6 cellular contexts compared by ENCODE assay signal in genomic region chr19:52896431-52897148, GRCh38. TPM values are rescaled to one million over a fixed set of nuclear protein-coding genes. Genes with fewer than 3 reads are reported as not detected.
DNase-seq lines count a peak whose midpoint lies in the region; TF ChIP-seq lines count a peak whose summit lies in the region.

No MANE protein-coding gene starts in this region.

- in situ Hi-C loops in GM23248 (cut with MboI): no loop called here
- in situ Hi-C loops in KBM-7 (cut with MboI; ENCODE audit: low pct_unique_long_range_greater_than_20kb, low sequenced_read_pairs): no loop called here

- peak overlapping the region; percentile 86 for H3K27ac ChIP-seq in GM23248
- peak overlapping the region; percentile 86 for H3K27ac ChIP-seq in PC-9

- H3K36me3 ChIP-seq in GM23248 (ENCODE audit: low read depth) (no peaks in the 10 kb centered on the region; the same call in 1 of the 2 replicates), PC-9 (ENCODE audit: low read depth) (peaks cover 21% of the 10 kb centered on the region)

- WGBS in GM23248 (ENCODE audit: low coverage in 1 of 2, low lambda C conversion rate in 2 of 2, missing lambda C conversion rate in 2 of 2), 2 experiments: 37 to 40% methylated on average over 24 of the region's 24 CpGs

- H3K9me2 ChIP-seq in GM23248 (ENCODE audit: insufficient read depth): no peaks in the 10 kb centered on the region
- H3K9me2 ChIP-seq in PC-9 (ENCODE audit: insufficient read depth): no peaks in the 10 kb centered on the region

- peak overlapping the region; percentile 87 for H3K27ac Mint-ChIP-seq in stimulated activated naive CD8-positive, alpha-beta T cell treated with anti-CD3 and anti-CD28 coated beads, Interleukin-15, Interleukin-2, amounts not matched to agents 100 ng/mL and 50 ng/mL, for 24 hours

- DNase-seq in GM23248: peak; percentile 65
- peak; percentile 51 to 55 for DNase-seq in PC-9
- DNase-seq in germinal center (ENCODE audit: low spot score): peak; percentile 8
- DNase-seq in activated effector memory CD4-positive, alpha-beta T cell treated with anti-CD3 and anti-CD28 coated beads, Interleukin-2, amount 50 U/mL, for 16 hours: no peak
- DNase-seq in KBM-7: no peak

- H3F3A ChIP-seq in GM23248 (ENCODE audit: insufficient read depth): no peaks in the 10 kb centered on the region
- peaks cover 16% of the 10 kb centered on the region; the same call in 1 of the 2 replicates for H3F3A ChIP-seq in PC-9 (ENCODE audit: insufficient read depth, low read depth)

- H3K4me3 Mint-ChIP-seq in stimulated activated naive CD8-positive, alpha-beta T cell treated with anti-CD3 and anti-CD28 coated beads, Interleukin-15, Interleukin-2, amounts not matched to agents 100 ng/mL and 50 ng/mL, for 24 hours: peak overlapping the region; percentile 85

- H3K79me2 ChIP-seq in GM23248 (ENCODE audit: insufficient read depth) (peaks cover 38% of the 10 kb centered on the region), PC-9 (ENCODE audit: low read depth) (peaks cover 25% of the 10 kb centered on the region)

- H3K9ac ChIP-seq in GM23248: peak overlapping the region; percentile 90

- H3K27me3 ChIP-seq in GM23248 (replicated peaks; ENCODE audit: insufficient read depth) (no peaks in the 10 kb centered on the region), PC-9 (ENCODE audit: insufficient read depth, low read depth) (no peaks in the 10 kb centered on the region)

- peaks cover 4% of the 10 kb centered on the region; the same call in 1 of the 2 replicates for H3K4me1 ChIP-seq in GM23248 (ENCODE audit: insufficient read depth)
- peaks cover 9% of the 10 kb centered on the region; the same call in 1 of the 2 replicates for H3K4me1 ChIP-seq in PC-9 (replicated peaks; ENCODE audit: insufficient read depth)

- intact Hi-C loops in PC-9 (cut with micrococcal nuclease; ENCODE audit: unreplicated experiment): loop anchor here (1.0 to 5.0 kb wide), 5 partner anchors 26 to 96 kb away; partner anchors contain the start of genes ZNF468 and ZNF888

- peak overlapping the region; percentile 82 for H3K4me3 ChIP-seq in GM23248
- H3K4me3 ChIP-seq in PC-9: peak overlapping the region; percentile 84

- no TSS peak for BruUV-seq in PC-9 (replicated peaks; lab: Mats Ljungman, UMichigan)

- TF ChIP-seq CTCF in PC-9 (conservative IDR thresholded peaks at IDR 0.05): no peak

- H3K4me2 ChIP-seq in GM23248 (ENCODE audit: unreplicated experiment): peak overlapping the region; percentile 93
- H3K4me2 ChIP-seq in PC-9: peak overlapping the region; percentile 81

- CTCF ChIA-PET in PC-9 (lab: Charles Lee): no interaction called here

- peak overlapping the region; percentile 94 for H2AFZ ChIP-seq in GM23248
- peak overlapping the region; percentile 99 for H2AFZ ChIP-seq in PC-9

- POLR2A ChIA-PET in PC-9 (lab: Charles Lee; ENCODE audit: unreplicated experiment): no interaction called here

- no peaks in the 10 kb centered on the region for H3K27me3 Mint-ChIP-seq in stimulated activated naive CD8-positive, alpha-beta T cell treated with anti-CD3 and anti-CD28 coated beads, Interleukin-15, Interleukin-2, amounts not matched to agents 100 ng/mL and 50 ng/mL, for 24 hours

- no peaks in the 10 kb centered on the region for H4K20me1 ChIP-seq in GM23248 (ENCODE audit: insufficient read depth)
- no peaks in the 10 kb centered on the region for H4K20me1 ChIP-seq in PC-9 (ENCODE audit: insufficient read depth)

- H3K9me3 ChIP-seq in GM23248 (ENCODE audit: low read depth) (no peaks in the 10 kb centered on the region), PC-9 (ENCODE audit: insufficient read depth, low read depth) (peaks cover 20% of the 10 kb centered on the region)

- peaks cover 15% of the 10 kb centered on the region for H3K4me1 Mint-ChIP-seq in stimulated activated naive CD8-positive, alpha-beta T cell treated with anti-CD3 and anti-CD28 coated beads, Interleukin-15, Interleukin-2, amounts not matched to agents 100 ng/mL and 50 ng/mL, for 24 hours (ENCODE audit: low read depth)

- H3K9me3 Mint-ChIP-seq in stimulated activated naive CD8-positive, alpha-beta T cell treated with anti-CD3 and anti-CD28 coated beads, Interleukin-15, Interleukin-2, amounts not matched to agents 100 ng/mL and 50 ng/mL, for 24 hours: peaks cover 19% of the 10 kb centered on the region

- H3K36me3 Mint-ChIP-seq in stimulated activated naive CD8-positive, alpha-beta T cell treated with anti-CD3 and anti-CD28 coated beads, Interleukin-15, Interleukin-2, amounts not matched to agents 100 ng/mL and 50 ng/mL, for 24 hours (ENCODE audit: low read depth): peaks cover 32% of the 10 kb centered on the region

RNA-seq across cellular contexts. Expression of gene ZNF320, which starts 0.8 kb away (rescaled TPM):
- total RNA-seq in GM23248 (2014; rRNA removed; shearing (Covaris generic)): 3.8 and 16.4 TPM in 2 replicates
- 4.3 and 5.3 TPM in 2 replicates for polyA plus RNA-seq in GM23248 (2016; fragmentation: Nextera tagmentation; extraction: Ambion mirVana)
- total RNA-seq in PC-9 (2021): 18.5 and 24.9 TPM in 2 replicates

RNA-seq across cellular contexts. Expression of gene ZNF888, which starts 26.6 kb away (rescaled TPM):
- total RNA-seq in GM23248 (2014; rRNA removed; shearing (Covaris generic)): 0.76 and 5.1 TPM in 2 replicates
- 1.4 and 1.6 TPM in 2 replicates for polyA plus RNA-seq in GM23248 (2016; fragmentation: Nextera tagmentation; extraction: Ambion mirVana)
- total RNA-seq in PC-9 (2021): 10.8 and 14.5 TPM in 2 replicates

RNA-seq across cellular contexts. Expression of gene ZNF468, which starts 39.2 kb away (rescaled TPM):
- 14.1 and 19.1 TPM in 2 replicates for total RNA-seq in GM23248 (2014; rRNA removed; shearing (Covaris generic))
- polyA plus RNA-seq in GM23248 (2016; fragmentation: Nextera tagmentation; extraction: Ambion mirVana): 9.6 and 10.0 TPM in 2 replicates
- total RNA-seq in PC-9 (2021): 19.5 and 29.0 TPM in 2 replicates

Comparison
In these comparisons a context has a peak if more than half of its experiments do, and no peak if none do; other contexts are left out.
1. DNase-seq: peak in GM23248 (single experiment), PC-9 (2 of 2) and germinal center (single experiment); none in activated effector memory CD4-positive, alpha-beta T cell treated with anti-CD3 and anti-CD28 coated beads, Interleukin-2, amount 50 U/mL, for 16 hours (single experiment) and KBM-7 (single experiment).